9 cellular contexts compared by ENCODE assay signal in the genomic region with DNA sequence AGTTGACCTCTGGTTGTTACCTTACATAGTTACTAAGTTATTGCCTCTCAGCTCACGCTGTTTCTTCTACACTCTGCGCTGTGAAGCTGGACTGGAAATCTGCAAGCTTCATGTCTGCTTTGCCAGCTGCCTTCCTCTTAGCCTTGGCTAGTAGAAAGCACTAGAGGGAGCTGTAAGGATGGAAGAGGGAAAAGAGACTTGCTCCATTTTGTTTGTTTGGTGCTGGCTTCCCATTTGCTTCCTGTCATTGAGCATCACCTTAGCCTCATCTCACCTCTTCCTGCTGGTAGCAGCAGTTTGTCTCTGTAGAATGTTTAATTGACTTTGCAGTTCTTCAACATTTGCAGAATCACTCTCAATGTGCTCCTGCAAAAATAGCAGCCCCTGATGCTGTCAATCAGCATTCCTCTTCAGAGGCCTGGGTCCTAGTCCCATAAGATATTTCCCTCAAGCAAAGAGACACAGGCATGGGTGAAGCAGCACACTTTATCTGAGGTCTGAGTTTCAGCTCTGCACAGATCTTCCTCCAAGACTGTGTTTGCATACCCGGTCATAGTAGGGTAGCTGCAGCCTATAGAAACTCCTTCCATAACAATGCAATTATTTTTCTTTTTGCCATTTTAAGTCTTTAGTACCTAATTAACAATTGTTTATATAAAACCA.
DNase-seq lines count a peak whose midpoint lies in the region; ATAC-seq and TF ChIP-seq lines count a peak whose summit lies in the region.
"Had no signal": no experiment of that assay in that cellular context is flagged by ENCODE, and none has a peak within 500 bp of the region (broad histone marks: within the 10 kb centered on the region; RNA-seq: fewer than 3 reads in every experiment).

No MANE protein-coding gene starts in this region.

- H3K4me3 ChIP-seq in breast epithelium: no peak overlapping the region
- H3K4me3 ChIP-seq in NT2/D1 (ENCODE audit: insufficient read length, low read depth): no peak overlapping the region
- H3K4me3 ChIP-seq in foreskin fibroblast (ENCODE audit: low read depth in 1 of 2, low read length in 2 of 2): no peak overlapping the region
- no peak overlapping the region for H3K4me3 ChIP-seq in testis

- no peaks in the 10 kb centered on the region for H3K36me3 Mint-ChIP-seq in activated T-helper 17 cell treated with anti-CD3 and anti-CD28 coated beads, Interleukin-2, amount 50 U/mL, for 72 hours (ENCODE audit: low read depth)

- H3K9ac ChIP-seq in NT2/D1 (ENCODE audit: insufficient read length, low read depth): no peak overlapping the region

- H3K9me3 ChIP-seq in breast epithelium (no peaks in the 10 kb centered on the region), NT2/D1 (ENCODE audit: insufficient read depth, low read length) (no peaks in the 10 kb centered on the region), testis (no peaks in the 10 kb centered on the region)
- H3K9me3 ChIP-seq: Caco-2 had no signal

- intact Hi-C loops in breast epithelium (cut with DNase I; ENCODE audit: low total_unique reads): no loop called here
- intact Hi-C loops in testis (cut with DNase I; ENCODE audit: low total_unique reads): no loop called here

- no peak overlapping the region for H3K27ac Mint-ChIP-seq in activated T-helper 17 cell treated with anti-CD3 and anti-CD28 coated beads, Interleukin-2, amount 50 U/mL, for 72 hours

- H3K4me1 Mint-ChIP-seq in activated T-helper 17 cell treated with anti-CD3 and anti-CD28 coated beads, Interleukin-2, amount 50 U/mL, for 72 hours: no peaks in the 10 kb centered on the region

- H3K27me3 Mint-ChIP-seq in activated T-helper 17 cell treated with anti-CD3 and anti-CD28 coated beads, Interleukin-2, amount 50 U/mL, for 72 hours: no peaks in the 10 kb centered on the region

- no peak overlapping the region for H3K4me3 Mint-ChIP-seq in activated T-helper 17 cell treated with anti-CD3 and anti-CD28 coated beads, Interleukin-2, amount 50 U/mL, for 72 hours

- no peak for ATAC-seq in activated T-helper 17 cell treated with anti-CD3 and anti-CD28 coated beads, Interleukin-2, amount 50 U/mL, for 72 hours (replicated peaks)
- ATAC-seq in HG03045 (IDR thresholded peaks at IDR 0.05; ENCODE audit: unreplicated experiment) (no peak), GM18858 (IDR thresholded peaks at IDR 0.05; ENCODE audit: unreplicated experiment) (no peak)

- H3K27me3 ChIP-seq in breast epithelium: no peaks in the 10 kb centered on the region
- no peaks in the 10 kb centered on the region for H3K27me3 ChIP-seq in NT2/D1 (ENCODE audit: insufficient read depth, insufficient read length)
- H3K27me3 ChIP-seq in testis: no peaks in the 10 kb centered on the region

- H3K4me1 ChIP-seq in breast epithelium: no peaks in the 10 kb centered on the region
- H3K4me1 ChIP-seq in NT2/D1 (ENCODE audit: insufficient read depth, insufficient read length): no peaks in the 10 kb centered on the region
- no peaks in the 10 kb centered on the region for H3K4me1 ChIP-seq in testis
- H3K4me1 ChIP-seq: Caco-2 had no signal

- H3K36me3 ChIP-seq in breast epithelium (no peaks in the 10 kb centered on the region), NT2/D1 (ENCODE audit: insufficient read depth, insufficient read length, low read length) (no peaks in the 10 kb centered on the region), testis (ENCODE audit: low read depth, missing control alignments) (no peaks in the 10 kb centered on the region)

- WGBS in testis, 2 donors: 56 to 65% methylated on average over 3 of the region's 3 CpGs

- no peak overlapping the region for H3K27ac ChIP-seq in breast epithelium
- H3K27ac ChIP-seq in testis: no peak overlapping the region

- TF ChIP-seq CTCF in breast epithelium (IDR thresholded peaks at IDR 0.05) (no peak), foreskin fibroblast (IDR thresholded peaks at IDR 0.05; ENCODE audit: low read depth, low read length) (peak; percentile 15), testis (IDR thresholded peaks at IDR 0.05) (peak in 1 of 3 experiments; percentile 15)

- TF ChIP-seq POLR2A in breast epithelium (IDR thresholded peaks at IDR 0.05) (no peak), testis (IDR thresholded peaks at IDR 0.05) (no peak)

- peaks cover under 1% of the 10 kb centered on the region for H3K9me3 Mint-ChIP-seq in activated T-helper 17 cell treated with anti-CD3 and anti-CD28 coated beads, Interleukin-2, amount 50 U/mL, for 72 hours

- DNase-seq in T47D (ENCODE audit: low read depth in 1 of 2, low spot score in 1 of 2) (peak; percentile 2 to 78), breast epithelium (ENCODE audit: low spot score in 2 of 2) (no peak), NT2/D1 (ENCODE audit: low read depth, low spot score) (peak; percentile 16), foreskin fibroblast (peak; percentile 6 to 46), testis (peak; percentile 45)

- in situ Hi-C loops in T47D (cut with HindIII; ENCODE audit: low pct_unique_long_range_greater_than_20kb, low sequenced_read_pairs): no loop called here

Comparison
In these comparisons a context has a peak if more than half of its experiments do, and no peak if none do; other contexts are left out.
1. DNase-seq: peak in T47D (2 of 2), NT2/D1 (single experiment), foreskin fibroblast (2 of 2) and testis (single experiment); none in breast epithelium (0 of 2).